ENCODE assay signal across 18 cellular contexts in genomic region chr4:153440475-153440874, GRCh38. TPM values are rescaled to one million over a fixed set of nuclear protein-coding genes. Genes with fewer than 3 reads are reported as not detected.
DNase-seq lines count a peak whose midpoint lies in the region; ATAC-seq and TF ChIP-seq lines count a peak whose summit lies in the region.
"Had no signal": no experiment of that assay in that cellular context is flagged by ENCODE, and none has a peak within 500 bp of the region (broad histone marks: within the 10 kb centered on the region; RNA-seq: fewer than 3 reads in every experiment).

No MANE protein-coding gene starts in this region.

- H3K4me1 Mint-ChIP-seq in memory B cell, result peaks cover 37% of the 10 kb centered on the region

- no peaks in the 10 kb centered on the region for H3K9me3 ChIP-seq in OCI-LY7 (ENCODE audit: low read length)
- H3K9me3 ChIP-seq in upper lobe of right lung, result no peaks in the 10 kb centered on the region
- H3K9me3 ChIP-seq: gastroesophageal sphincter had no signal

- H3K27me3 ChIP-seq in upper lobe of right lung, result no peaks in the 10 kb centered on the region
- H3K27me3 ChIP-seq: dorsolateral prefrontal cortex, gastroesophageal sphincter had no signal

- H3K9me3 Mint-ChIP-seq in memory B cell, result no peaks in the 10 kb centered on the region
- H3K9me3 Mint-ChIP-seq: HFFc6; naive thymus-derived CD4-positive, alpha-beta T cell had no signal

- peaks cover 81% of the 10 kb centered on the region for H3K4me1 ChIP-seq in OCI-LY7 (ENCODE audit: insufficient read depth, low read length, poor library complexity, severe bottlenecking)
- H3K4me1 ChIP-seq in upper lobe of right lung, result no peaks in the 10 kb centered on the region

- ATAC-seq in GM21423 (IDR thresholded peaks at IDR 0.05; ENCODE audit: unreplicated experiment) (peak; percentile 29), memory B cell (ENCODE audit: low read depth) (peak; percentile 31), upper lobe of right lung (no peak)
- ATAC-seq: gastroesophageal sphincter; naive thymus-derived CD4-positive, alpha-beta T cell had no signal

- H2AFZ ChIP-seq in OCI-LY7 (ENCODE audit: low read length), result peak overlapping the region; percentile 72
- H2AFZ ChIP-seq: PC-9 had no signal

- no peaks in the 10 kb centered on the region for H3K9me2 ChIP-seq in OCI-LY7 (ENCODE audit: insufficient read depth, low read length)

- H3K36me3 Mint-ChIP-seq in memory B cell, result no peaks in the 10 kb centered on the region
- H3K36me3 Mint-ChIP-seq: naive thymus-derived CD4-positive, alpha-beta T cell had no signal

- intact Hi-C loops in OCI-LY7 (cut with micrococcal nuclease; ENCODE audit: unreplicated experiment), result no loop called here
- intact Hi-C loops in upper lobe of right lung (cut with DNase I), result no loop called here

- POLR2A ChIA-PET in OCI-LY7 (lab: Charles Lee), result interaction anchor here (1.6 kb wide), 1 partner anchor 25 kb away, joined by 5 read pairs; the partner anchor contains the start of gene TMEM131L

- no peaks in the 10 kb centered on the region for H4K20me1 ChIP-seq in OCI-LY7 (ENCODE audit: insufficient read depth, low read length)

- DNase-seq in GM12865 (ENCODE audit: low read depth) (peak; percentile 56), OCI-LY7 (ENCODE audit: low spot score) (peak; percentile 80), memory B cell (ENCODE audit: low spot score in 2 of 2) (no peak), nucleus accumbens (lab: John Stamatoyannopoulos, UW) (no peak), NCI-H2196 treated with DMSO at 0.1 percent for 48 hours (lab: John Stamatoyannopoulos, UW; ENCODE audit: unreplicated experiment) (no peak), upper lobe of right lung (no peak)
- DNase-seq: activated CD4-positive, alpha-beta T cell treated with anti-CD3 and anti-CD28 coated beads for 4 hours; dorsolateral prefrontal cortex; HFFc6; naive thymus-derived CD4-positive, alpha-beta T cell; NCI-H2029; NCI-H524 treated with DMSO at 0.1 percent for 48 hours; PC-9; stimulated activated CD4-positive, alpha-beta T cell treated with anti-CD3 and anti-CD28 coated beads, Interleukin-4, amount 100 ng/mL, for 24 hours; stimulated activated CD8-positive, alpha-beta memory T cell treated with anti-CD3 and anti-CD28 coated beads, Interleukin-4, amount 100 ng/mL, for 48 hours had no signal

- BruUV-seq in OCI-LY7 (replicated peaks; lab: Mats Ljungman, UMichigan), result no TSS peak

- no peak overlapping the region for H3K4me3 ChIP-seq in GM12865 (ENCODE audit: low read depth, low read length)
- H3K4me3 ChIP-seq in OCI-LY7 (ENCODE audit: low read depth, low read length, poor library complexity, severe bottlenecking), result peak overlapping the region; percentile 67
- no peak overlapping the region for H3K4me3 ChIP-seq in upper lobe of right lung
- H3K4me3 ChIP-seq: dorsolateral prefrontal cortex, gastroesophageal sphincter, PC-9, skin epidermis had no signal

- no peak for TF ChIP-seq CTCF in GM12865 (IDR thresholded peaks at IDR 0.05; ENCODE audit: insufficient read depth, low read depth, low read length, missing control alignments)
- TF ChIP-seq CTCF in OCI-LY7 (conservative IDR thresholded peaks at IDR 0.05; ENCODE audit: low read length), result no peak
- TF ChIP-seq CTCF in upper lobe of right lung (IDR thresholded peaks at IDR 0.05), result no peak

- no peaks in the 10 kb centered on the region for H3K27me3 Mint-ChIP-seq in memory B cell

- peak overlapping the region; percentile 40 for H3K27ac Mint-ChIP-seq in memory B cell
- H3K27ac Mint-ChIP-seq: HFFc6 had no signal

- H3K36me3 ChIP-seq in OCI-LY7 (ENCODE audit: insufficient read depth, low read length) (no peaks in the 10 kb centered on the region), upper lobe of right lung (no peaks in the 10 kb centered on the region)
- H3K36me3 ChIP-seq: gastroesophageal sphincter had no signal

- H3K27ac ChIP-seq in OCI-LY7 (ENCODE audit: low read depth, low read length, poor library complexity, severe bottlenecking) (peak overlapping the region; percentile 94), upper lobe of right lung (no peak overlapping the region)
- H3K27ac ChIP-seq: dorsolateral prefrontal cortex, gastroesophageal sphincter, PC-9, skin epidermis had no signal

- CTCF ChIA-PET in OCI-LY7 (lab: Charles Lee; ENCODE audit: unreplicated experiment), result interaction anchor here (1.1 kb wide), 1 partner anchor 27 kb away, joined by 3 read pairs; no protein-coding TSS in a partner anchor

- peak overlapping the region; percentile 79 for H3K4me3 Mint-ChIP-seq in memory B cell
- H3K4me3 Mint-ChIP-seq: HFFc6 had no signal

- peak overlapping the region; percentile 97 for H3K4me2 ChIP-seq in OCI-LY7 (ENCODE audit: low read length)
- H3K4me2 ChIP-seq: PC-9 had no signal

- H3K79me2 ChIP-seq in OCI-LY7 (ENCODE audit: insufficient read depth, low read depth, low read length), result peaks cover 19% of the 10 kb centered on the region; the same call in 1 of the 2 replicates

RNA-seq across cellular contexts. Expression of gene TMEM131L, which starts 25.7 kb away (rescaled TPM):
- total RNA-seq in OCI-LY7 (2014; rRNA removed; shearing (Covaris generic)), result 98.7 and 148 TPM in 2 replicates
- total RNA-seq in OCI-LY7 (2022) (133 and 169 TPM in 2 replicates), upper lobe of right lung (14.1 TPM)

Comparison
In these comparisons a context has a peak if more than half of its experiments do, and no peak if none do; other contexts are left out.
1. DNase-seq: peak in GM12865 (single experiment) and OCI-LY7 (single experiment); none in memory B cell (0 of 2), nucleus accumbens (0 of 56), NCI-H2196 treated with DMSO at 0.1 percent for 48 hours (single experiment) and upper lobe of right lung (single experiment).